ENCODE assay signal across 9 cellular contexts in genomic region chr12:102948941-102949352, GRCh38. TPM values are rescaled to one million over a fixed set of nuclear protein-coding genes. Genes with fewer than 3 reads are reported as not detected.
DNase-seq lines count a peak whose midpoint lies in the region; ATAC-seq and TF ChIP-seq lines count a peak whose summit lies in the region.
"Had no signal": no experiment of that assay in that cellular context is flagged by ENCODE, and none has a peak within 500 bp of the region (broad histone marks: within the 10 kb centered on the region; RNA-seq: fewer than 3 reads in every experiment).

No MANE protein-coding gene starts in this region.

- no peak overlapping the region for H3K27ac Mint-ChIP-seq in immature natural killer cell

- WGBS in adrenal gland, 4 donors = 2 to 3% (median 2%) methylated on average over 11 of the region's 11 CpGs

- H3K36me3 ChIP-seq in PC-9 (ENCODE audit: low read depth) = no peaks in the 10 kb centered on the region
- H3K36me3 ChIP-seq in adrenal gland (replicated peaks in 1 of 2) = no peaks in the 10 kb centered on the region

- H3K27me3 ChIP-seq in PC-9 (ENCODE audit: insufficient read depth, low read depth) = peaks cover 23% of the 10 kb centered on the region; the same call in 1 of the 2 replicates
- peaks cover 17% of the 10 kb centered on the region for H3K27me3 ChIP-seq in adrenal gland

- TF ChIP-seq POLR2A in adrenal gland (IDR thresholded peaks at IDR 0.05) = no peak

- no peaks in the 10 kb centered on the region for H3K9me2 ChIP-seq in PC-9 (ENCODE audit: insufficient read depth)

- H4K20me1 ChIP-seq in PC-9 (ENCODE audit: insufficient read depth) = no peaks in the 10 kb centered on the region

- no peak overlapping the region for H2AFZ ChIP-seq in PC-9

- DNase-seq in COLO668 (lab: John Stamatoyannopoulos, UW; ENCODE audit: unreplicated experiment) = peak; percentile 78
- DNase-seq in HPDE6-E6E7 (ENCODE audit: extremely low spot score) = peak; percentile 19
- DNase-seq in PC-9 = peak in 1 of 2 experiments; percentile 19
- peak in 6 of 7 donors; percentile 32 to 79 (median 58) for DNase-seq in adrenal gland
- DNase-seq in immature natural killer cell = peak in 2 of 3 donors; percentile 0 to 26
- peak; percentile 9 to 53 for DNase-seq in stimulated activated CD4-positive, alpha-beta T cell treated with anti-CD3 and anti-CD28 coated beads, Interleukin-4, amount 100 ng/mL, for 4 hours
- no peak for DNase-seq in NK-92 (lab: John Stamatoyannopoulos, UW; ENCODE audit: unreplicated experiment)

- peaks cover 0 to 15% (median 6%) of the 10 kb centered on the region in 3 donors for H3K27me3 Mint-ChIP-seq in immature natural killer cell (ENCODE audit: low read depth in 3 of 3)

- CTCF ChIA-PET in PC-9 (lab: Charles Lee) = no interaction called here

- H3K4me3 ChIP-seq in PC-9 = no peak overlapping the region
- no peak overlapping the region for H3K4me3 ChIP-seq in adrenal gland

- H3K79me2 ChIP-seq in PC-9 (ENCODE audit: low read depth) = no peaks in the 10 kb centered on the region

- POLR2A ChIA-PET in PC-9 (lab: Charles Lee; ENCODE audit: unreplicated experiment) = no interaction called here

- intact Hi-C loops in PC-9 (cut with micrococcal nuclease; ENCODE audit: unreplicated experiment) (loop anchor here (1.0 kb wide), 1 partner anchor 599 kb away; no protein-coding TSS in a partner anchor), adrenal gland (cut with DNase I) (loop anchor here in 1 of 2 donors (5.0 kb wide), 1 partner anchor 598 kb away; no protein-coding TSS in a partner anchor)

- H3K9me3 Mint-ChIP-seq in immature natural killer cell = peaks cover 0 to 5% (median 1%) of the 10 kb centered on the region in 6 donors

- no peak overlapping the region for H3K4me2 ChIP-seq in PC-9

- TF ChIP-seq CTCF in PC-9 (conservative IDR thresholded peaks at IDR 0.05) (peak; percentile 95), adrenal gland (IDR thresholded peaks at IDR 0.05) (peak; percentile 70 to 95 (median 84))

- H3K4me1 ChIP-seq in PC-9 (replicated peaks; ENCODE audit: insufficient read depth) = no peaks in the 10 kb centered on the region
- no peaks in the 10 kb centered on the region for H3K4me1 ChIP-seq in adrenal gland (replicated peaks in 1 of 2)

- no peaks in the 10 kb centered on the region for H3F3A ChIP-seq in PC-9 (ENCODE audit: insufficient read depth, low read depth)

- no TSS peak for BruUV-seq in PC-9 (replicated peaks; lab: Mats Ljungman, UMichigan)

- no peak overlapping the region for H3K4me3 Mint-ChIP-seq in immature natural killer cell

- H3K27ac ChIP-seq in PC-9 (no peak overlapping the region), adrenal gland (no peak overlapping the region)

- H3K4me1 Mint-ChIP-seq in immature natural killer cell = no peaks in the 10 kb centered on the region

- no peaks in the 10 kb centered on the region for H3K36me3 Mint-ChIP-seq in immature natural killer cell

- H3K9me3 ChIP-seq in PC-9 (ENCODE audit: insufficient read depth, low read depth) (no peaks in the 10 kb centered on the region), adrenal gland (replicated peaks in 1 of 3) (no peaks in the 10 kb centered on the region)

- no peak for ATAC-seq in GM21423 (IDR thresholded peaks at IDR 0.05; ENCODE audit: unreplicated experiment)

RNA-seq across cellular contexts. Expression of gene ASCL1, which starts 8.5 kb away (rescaled TPM):
- total RNA-seq in PC-9 (2021) = not detected in 2 replicates
- total RNA-seq in adrenal gland = 1 to 10 TPM in 3 of 8 donors, under 1 TPM in 4, not detected in 1; 0.18 to 2.8 (median 0.72) TPM
- polyA plus RNA-seq in adrenal gland = 1 to 10 TPM in 1 of 3 donors, under 1 TPM in 2; 0.54 to 1.9 (median 0.82) TPM
- polyA plus RNA-seq in immature natural killer cell = not detected
- total RNA-seq: M059J had no signal

RNA-seq across cellular contexts. Expression of gene PAH, which starts 31.9 kb away (rescaled TPM):
- total RNA-seq in PC-9 (2021) (not detected in 2 replicates), adrenal gland (10 to 100 TPM in 3 of 8 donors, 1 to 10 TPM in 5; 1.7 to 20.4 (median 8.6) TPM)
- polyA plus RNA-seq in adrenal gland (10 to 100 TPM in 1 of 3 donors, 1 to 10 TPM in 2; 3.9 to 34.3 (median 4.6) TPM), immature natural killer cell (not detected)
- total RNA-seq: M059J had no signal
